ENCODE assay signal across 1 cellular context in the genomic region with DNA sequence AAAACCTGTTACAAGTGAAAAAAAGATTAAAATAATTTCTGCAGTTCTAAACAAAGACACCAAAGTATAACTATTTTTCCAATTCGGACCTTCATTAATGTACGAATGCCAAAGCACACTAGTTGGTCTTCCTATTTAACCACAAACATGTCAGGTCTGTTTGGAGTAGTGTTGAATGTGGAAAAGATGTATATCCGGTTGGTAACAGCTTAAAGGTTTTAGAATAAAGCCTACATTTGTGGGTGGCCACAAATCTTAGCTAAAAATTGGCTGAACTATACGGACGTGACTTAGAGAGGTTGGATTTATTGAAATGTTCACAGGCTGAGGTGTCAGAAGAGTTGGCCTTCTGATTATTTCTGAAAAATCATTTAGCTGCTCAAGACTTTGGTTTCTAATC.
A peak's percentile ranks its signal among the peaks of the same experiment; 100 is the strongest.
TF ChIP-seq lines count a peak whose summit lies in the region.

No MANE protein-coding gene starts in this region.

TF ChIP-seq in K562, 482 proteins besides CTCF, POLR2A, EP300 and RAD21 (continued from another document):
- TF ChIP-seq GTF2B (IDR thresholded peaks at IDR 0.05; ENCODE audit: extremely low read depth, insufficient read length): no peak
- TF ChIP-seq TRIM25 (IDR thresholded peaks at IDR 0.05; ENCODE audit: borderline replicate concordance): no peak
- TF ChIP-seq, protein P1, sequence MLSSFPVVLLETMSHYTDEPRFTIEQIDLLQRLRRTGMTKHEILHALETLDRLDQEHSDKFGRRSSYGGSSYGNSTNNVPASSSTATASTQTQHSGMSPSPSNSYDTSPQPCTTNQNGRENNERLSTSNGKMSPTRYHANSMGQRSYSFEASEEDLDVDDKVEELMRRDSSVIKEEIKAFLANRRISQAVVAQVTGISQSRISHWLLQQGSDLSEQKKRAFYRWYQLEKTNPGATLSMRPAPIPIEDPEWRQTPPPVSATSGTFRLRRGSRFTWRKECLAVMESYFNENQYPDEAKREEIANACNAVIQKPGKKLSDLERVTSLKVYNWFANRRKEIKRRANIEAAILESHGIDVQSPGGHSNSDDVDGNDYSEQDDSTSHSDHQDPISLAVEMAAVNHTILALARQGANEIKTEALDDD (IDR thresholded peaks at IDR 0.05): peak; percentile 15; the same call in 1 of the 2 replicates
